Comparison of ENCODE assay signal across 8 cellular contexts in the genomic region with DNA sequence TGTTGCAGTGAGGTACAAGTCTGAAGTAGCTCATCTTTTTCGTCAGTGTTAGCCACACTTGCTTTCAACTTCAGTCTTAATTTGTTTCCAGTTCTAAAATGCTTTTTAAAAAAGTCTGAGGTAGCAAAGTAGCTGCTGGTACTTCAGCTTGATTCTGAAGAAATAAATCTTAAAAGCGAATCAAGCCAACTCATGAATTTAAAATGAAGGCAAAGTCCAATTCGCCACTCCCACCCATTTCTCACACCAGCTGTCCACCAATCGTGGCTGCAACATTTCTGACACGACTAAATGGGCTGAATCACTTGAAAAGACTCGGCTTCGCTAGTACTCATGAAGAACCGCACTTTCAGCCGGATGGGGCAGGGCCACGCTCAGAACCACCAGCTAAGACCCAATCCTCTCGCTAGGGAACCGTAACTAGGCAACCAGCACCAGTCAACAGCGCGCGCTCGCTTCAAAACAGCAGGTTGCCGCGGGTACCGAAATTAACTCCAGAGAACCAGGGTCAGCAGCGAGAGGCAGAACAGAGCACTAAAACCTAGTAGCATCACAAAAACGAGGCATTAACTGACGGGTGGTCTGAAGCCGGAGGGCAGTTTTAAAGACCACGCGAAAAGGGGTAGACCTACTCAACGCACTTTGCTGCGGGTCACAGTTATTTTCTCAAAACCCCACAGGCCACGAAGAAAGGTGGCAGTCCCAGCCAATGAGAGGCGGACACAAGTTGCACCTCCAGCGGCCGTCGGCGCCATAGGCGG. TPM values are rescaled to one million over a fixed set of nuclear protein-coding genes. Genes with fewer than 3 reads are reported as not detected.
A peak's percentile ranks its signal among the peaks of the same experiment; 100 is the strongest.
DNase-seq lines count a peak whose midpoint lies in the region; ATAC-seq and FAIRE-seq lines count a peak whose summit lies in the region.

No MANE protein-coding gene starts in this region.

- H3K9ac ChIP-seq in NT2/D1 (ENCODE audit: insufficient read length, low read depth): peak overlapping the region; percentile 98

- H3K4me3 ChIP-seq in NT2/D1 (ENCODE audit: insufficient read length, low read depth): peak overlapping the region; percentile 93
- H3K4me3 ChIP-seq in mononuclear cell (ENCODE audit: low read length): peak overlapping the region; percentile 94

- peaks cover 3% of the 10 kb centered on the region for H3K4me1 ChIP-seq in NT2/D1 (ENCODE audit: insufficient read depth, insufficient read length)
- H3K4me1 ChIP-seq in mononuclear cell (ENCODE audit: insufficient read depth, low read length): peaks cover 55% of the 10 kb centered on the region

- H3K27me3 ChIP-seq in NT2/D1 (ENCODE audit: insufficient read depth, insufficient read length) (no peaks in the 10 kb centered on the region), mononuclear cell (ENCODE audit: insufficient read depth, low read length) (no peaks in the 10 kb centered on the region)

- peak; percentile 23 for ATAC-seq in HG03469 (IDR thresholded peaks at IDR 0.05; ENCODE audit: unreplicated experiment)

- peaks cover 12% of the 10 kb centered on the region for H3K36me3 ChIP-seq in NT2/D1 (ENCODE audit: insufficient read depth, insufficient read length, low read length)

- DNase-seq in AG20443 (ENCODE audit: low spot score): peak; percentile 87
- DNase-seq in GM19239 (ENCODE audit: insufficient read length, low spot score): peak; percentile 20
- DNase-seq in NT2/D1 (ENCODE audit: low read depth, low spot score): no peak
- DNase-seq in activated T-cell treated with anti-CD3 and anti-CD28 coated beads for 48 hours (ENCODE audit: low read depth): peak; percentile 72
- DNase-seq in epithelial cell of prostate (ENCODE audit: low read depth, low spot score): peak; percentile 88
- DNase-seq in stimulated activated CD8-positive, alpha-beta memory T cell treated with anti-CD3 and anti-CD28 coated beads, Interleukin-2, amount 100 ng/mL, for 48 hours (ENCODE audit: low read depth in 2 of 2): peak; percentile 65 to 73

- peak overlapping the region; percentile 96 for H3K27ac ChIP-seq in epithelial cell of prostate

- H3K9me3 ChIP-seq in NT2/D1 (ENCODE audit: insufficient read depth, low read length): no peaks in the 10 kb centered on the region
- H3K9me3 ChIP-seq in mononuclear cell (ENCODE audit: low read depth, low read length): no peaks in the 10 kb centered on the region

- peak; percentile 78 for FAIRE-seq in GM19239 (lab: Jason Lieb, UNC)

RNA-seq across cellular contexts. Expression of gene BCLAF1, which starts 0.9 kb away (rescaled TPM):
- total RNA-seq in mononuclear cell: 558 TPM

RNA-seq across cellular contexts. Expression of gene MTFR2, which starts 38.6 kb away (rescaled TPM):
- total RNA-seq in mononuclear cell: 3.9 TPM
